8 cellular contexts compared by ENCODE assay signal in genomic region chr10:92240289-92241157, GRCh38. TPM values are rescaled to one million over a fixed set of nuclear protein-coding genes. Genes with fewer than 3 reads are reported as not detected.
A peak's percentile ranks its signal among the peaks of the same experiment; 100 is the strongest.
DNase-seq lines count a peak whose midpoint lies in the region; ATAC-seq and TF ChIP-seq lines count a peak whose summit lies in the region.

No MANE protein-coding gene starts in this region.

- H3K9me2 ChIP-seq in neural cell (ENCODE audit: insufficient read depth, low read length) = no peaks in the 10 kb centered on the region

- H3K27ac ChIP-seq in neural cell (ENCODE audit: low read length) = peak overlapping the region; percentile 98

- peaks cover 30% of the 10 kb centered on the region for H4K20me1 ChIP-seq in neural cell (ENCODE audit: insufficient read depth)

- H2AFZ ChIP-seq in neural cell (ENCODE audit: low read depth, low read length) = peak overlapping the region; percentile 22

- H3K27ac Mint-ChIP-seq in activated naive CD8-positive, alpha-beta T cell = peak overlapping the region; percentile 81

- H3K9me3 Mint-ChIP-seq in activated naive CD8-positive, alpha-beta T cell (ENCODE audit: low read depth) = no peaks in the 10 kb centered on the region

- peak overlapping the region; percentile 92 for H3K4me2 ChIP-seq in neural cell (ENCODE audit: low read length)

- peaks cover 57% of the 10 kb centered on the region for H3K79me2 ChIP-seq in neural cell (replicated peaks; ENCODE audit: insufficient read depth, low read length)

- H3K27me3 Mint-ChIP-seq in activated naive CD8-positive, alpha-beta T cell = no peaks in the 10 kb centered on the region

- no peaks in the 10 kb centered on the region for H3K9me3 ChIP-seq in neural cell (ENCODE audit: low read length)

- H3K27me3 ChIP-seq in neural cell (ENCODE audit: insufficient read depth, low read depth, low read length) = peaks cover 8% of the 10 kb centered on the region

- DNase-seq in COLO829 (ENCODE audit: low spot score) (peak; percentile 56), HT1080 (ENCODE audit: low read depth) (peak; percentile 75), OCI-M1 (lab: John Stamatoyannopoulos, UW) (peak; percentile 92), germinal center (ENCODE audit: low spot score) (peak; percentile 80), NCI-H446 treated with DMSO at 0.1 percent for 48 hours (lab: John Stamatoyannopoulos, UW) (no peak)

- H3K36me3 ChIP-seq in neural cell (ENCODE audit: insufficient read depth, low read length) = peaks cover 10% of the 10 kb centered on the region

- no peak for TF ChIP-seq RAD21 in neural cell (conservative IDR thresholded peaks at IDR 0.05)

- no peak for TF ChIP-seq CTCF in neural cell (IDR thresholded peaks at IDR 0.05; ENCODE audit: poor library complexity, severe bottlenecking)

- no peak for TF ChIP-seq EP300 in neural cell (conservative IDR thresholded peaks at IDR 0.05; ENCODE audit: poor library complexity, severe bottlenecking)

- H3K9ac ChIP-seq in neural cell (ENCODE audit: low read length) = peak overlapping the region; percentile 84

- peaks cover 35% of the 10 kb centered on the region for H3K4me1 Mint-ChIP-seq in activated naive CD8-positive, alpha-beta T cell (ENCODE audit: low read depth)

- peak overlapping the region; percentile 94 for H3K4me3 Mint-ChIP-seq in activated naive CD8-positive, alpha-beta T cell

- H3K36me3 Mint-ChIP-seq in activated naive CD8-positive, alpha-beta T cell = no peaks in the 10 kb centered on the region

- peaks cover 5% of the 10 kb centered on the region for H3F3A ChIP-seq in neural cell (ENCODE audit: insufficient read depth, low read length, poor library complexity, severe bottlenecking)

- ATAC-seq in GM19395 (IDR thresholded peaks at IDR 0.05; ENCODE audit: unreplicated experiment) = peak; percentile 63

- peak overlapping the region; percentile 87 for H3K4me3 ChIP-seq in neural cell (ENCODE audit: low read length)

TF ChIP-seq in neural cell, 6 proteins besides CTCF, POLR2A, EP300 and RAD21:
- TF ChIP-seq TAF1 (IDR thresholded peaks at IDR 0.05; ENCODE audit: low read depth) (peak; percentile 13), EZH2 (IDR thresholded peaks at IDR 0.05; ENCODE audit: borderline replicate concordance, insufficient read depth, low read length, poor library complexity, severe bottlenecking) (no peak), MXI1 (conservative IDR thresholded peaks at IDR 0.05; ENCODE audit: poor library complexity, severe bottlenecking) (no peak), SMC3 (conservative IDR thresholded peaks at IDR 0.05; ENCODE audit: poor library complexity) (no peak), POLR2AphosphoS5 (IDR thresholded peaks at IDR 0.05) (peak; percentile 61), REST (IDR thresholded peaks at IDR 0.05; ENCODE audit: borderline replicate concordance) (peak; percentile 54)
TF ChIP-seq in neural cell: peak in this region for 3.

RNA-seq across cellular contexts. Expression of gene CPEB3, which starts 50.4 kb away (rescaled TPM):
- total RNA-seq in HT1080 (2014; rRNA removed; shearing (Covaris generic)) = 0.37 and 0.43 TPM in 2 replicates
- polyA plus RNA-seq in HT1080 (2015; cell fraction: cytosol; rRNA removed) = 0.44 and 0.57 TPM in 2 replicates
- polyA plus RNA-seq in HT1080 (2015; cell fraction: nucleus; rRNA removed) = 0.70 and 1.0 TPM in 2 replicates
- polyA plus RNA-seq in neural cell = 17.9 and 20.0 TPM in 2 replicates
- polyA minus RNA-seq in neural cell = 53.1 and 64.1 TPM in 2 replicates

RNA-seq across cellular contexts. Expression of gene MARCHF5, which starts 50.4 kb away (rescaled TPM):
- 9.8 and 12.1 TPM in 2 replicates for total RNA-seq in HT1080 (2014; rRNA removed; shearing (Covaris generic))
- 40.7 and 47.3 TPM in 2 replicates for polyA plus RNA-seq in HT1080 (2015; cell fraction: cytosol; rRNA removed)
- 53.3 and 55.8 TPM in 2 replicates for polyA plus RNA-seq in HT1080 (2015; cell fraction: nucleus; rRNA removed)
- 65.5 and 67.7 TPM in 2 replicates for polyA plus RNA-seq in neural cell
- 37.5 and 53.8 TPM in 2 replicates for polyA minus RNA-seq in neural cell
